ENCODE assay signal across 8 cellular contexts in genomic region chr19:41327499-41328156, GRCh38. TPM values are rescaled to one million over a fixed set of nuclear protein-coding genes. Genes with fewer than 3 reads are reported as not detected.
DNase-seq lines count a peak whose midpoint lies in the region; ATAC-seq lines count a peak whose summit lies in the region.

No MANE protein-coding gene starts in this region.

- ATAC-seq in GM21423 (IDR thresholded peaks at IDR 0.05; ENCODE audit: unreplicated experiment), result peak; percentile 47
- peak; percentile 62 for ATAC-seq in effector memory CD8-positive, alpha-beta T cell (replicated peaks)
- peak; percentile 69 to 75 for ATAC-seq in stimulated activated naive B cell treated with anti-CD40 and anti-IgM and Interleukin-4, amounts not matched to agents 10 μg/mL and 1 μg/mL and 100 μg/mL, for 72 hours (replicated peaks)

- no peaks in the 10 kb centered on the region for H3K27me3 Mint-ChIP-seq in activated CD4-positive, alpha-beta memory T cell treated with anti-CD3 and anti-CD28 coated beads for 36 hours
- H3K27me3 Mint-ChIP-seq in effector memory CD8-positive, alpha-beta T cell, result no peaks in the 10 kb centered on the region
- no peaks in the 10 kb centered on the region for H3K27me3 Mint-ChIP-seq in stimulated activated naive B cell treated with anti-CD40 and anti-IgM and Interleukin-4, amounts not matched to agents 10 μg/mL and 1 μg/mL and 100 μg/mL, for 72 hours

- POLR2A ChIA-PET in activated CD4-positive, alpha-beta memory T cell treated with anti-CD3 and anti-CD28 coated beads for 36 hours (lab: Charles Lee), result interaction anchor here (0.6 to 3.1 kb wide), 11 partner anchors 14 to 221 kb away, joined by 3 to 43 read pairs (median 4); partner anchors contain the start of genes HNRNPUL1 and TGFB1

- peaks cover 56% of the 10 kb centered on the region for H3K4me1 Mint-ChIP-seq in activated CD4-positive, alpha-beta memory T cell treated with anti-CD3 and anti-CD28 coated beads for 36 hours (ENCODE audit: low read depth)
- peaks cover 70 to 71% of the 10 kb centered on the region in 2 donors for H3K4me1 Mint-ChIP-seq in effector memory CD8-positive, alpha-beta T cell (ENCODE audit: low read depth in 2 of 2)
- H3K4me1 Mint-ChIP-seq in stimulated activated naive B cell treated with anti-CD40 and anti-IgM and Interleukin-4, amounts not matched to agents 10 μg/mL and 1 μg/mL and 100 μg/mL, for 72 hours, result peaks cover 68 to 88% of the 10 kb centered on the region in 2 donors

- H3K36me3 Mint-ChIP-seq in activated CD4-positive, alpha-beta memory T cell treated with anti-CD3 and anti-CD28 coated beads for 36 hours, result peaks cover 42% of the 10 kb centered on the region
- H3K36me3 Mint-ChIP-seq in effector memory CD8-positive, alpha-beta T cell (ENCODE audit: insufficient read depth), result peaks cover 100% of the 10 kb centered on the region
- H3K36me3 Mint-ChIP-seq in stimulated activated naive B cell treated with anti-CD40 and anti-IgM and Interleukin-4, amounts not matched to agents 10 μg/mL and 1 μg/mL and 100 μg/mL, for 72 hours, result peaks cover 45 to 74% of the 10 kb centered on the region in 2 donors

- intact Hi-C loops in activated CD4-positive, alpha-beta memory T cell treated with anti-CD3 and anti-CD28 coated beads for 36 hours (cut with micrococcal nuclease), result loop anchor here (1.0 kb wide), 3 partner anchors 17 to 64 kb away; partner anchors contain the start of gene CCDC97

- CTCF ChIA-PET in activated CD4-positive, alpha-beta memory T cell treated with anti-CD3 and anti-CD28 coated beads for 36 hours (lab: Charles Lee), result interaction anchor here (0.6 to 3.6 kb wide), 7 partner anchors 19 to 509 kb away, joined by 3 to 24 read pairs (median 3); partner anchors contain the start of genes HNRNPUL1 and TGFB1

- no peaks in the 10 kb centered on the region for H3K9me3 Mint-ChIP-seq in activated CD4-positive, alpha-beta memory T cell treated with anti-CD3 and anti-CD28 coated beads for 36 hours
- H3K9me3 Mint-ChIP-seq in effector memory CD8-positive, alpha-beta T cell, result no peaks in the 10 kb centered on the region
- no peaks in the 10 kb centered on the region for H3K9me3 Mint-ChIP-seq in stimulated activated naive B cell treated with anti-CD40 and anti-IgM and Interleukin-4, amounts not matched to agents 10 μg/mL and 1 μg/mL and 100 μg/mL, for 72 hours

- H3K27ac Mint-ChIP-seq in activated CD4-positive, alpha-beta memory T cell treated with anti-CD3 and anti-CD28 coated beads for 36 hours, result peak overlapping the region; percentile 96
- peak overlapping the region; percentile 97 to 98 for H3K27ac Mint-ChIP-seq in effector memory CD8-positive, alpha-beta T cell
- peak overlapping the region; percentile 96 for H3K27ac Mint-ChIP-seq in stimulated activated naive B cell treated with anti-CD40 and anti-IgM and Interleukin-4, amounts not matched to agents 10 μg/mL and 1 μg/mL and 100 μg/mL, for 72 hours

- peak overlapping the region; percentile 80 for H3K4me3 Mint-ChIP-seq in activated CD4-positive, alpha-beta memory T cell treated with anti-CD3 and anti-CD28 coated beads for 36 hours
- peak overlapping the region; percentile 77 to 78 for H3K4me3 Mint-ChIP-seq in effector memory CD8-positive, alpha-beta T cell
- peak overlapping the region; percentile 79 to 81 for H3K4me3 Mint-ChIP-seq in stimulated activated naive B cell treated with anti-CD40 and anti-IgM and Interleukin-4, amounts not matched to agents 10 μg/mL and 1 μg/mL and 100 μg/mL, for 72 hours

- DNase-seq in DMS53 treated with DMSO at 0.1 percent for 48 hours (lab: John Stamatoyannopoulos, UW; ENCODE audit: unreplicated experiment) (peak; percentile 47), Kasumi-1 (lab: John Stamatoyannopoulos, UW) (peak; percentile 66 to 82), myocyte (ENCODE audit: low read depth) (peak; percentile 64), GOT3 (lab: John Stamatoyannopoulos, UW) (no peak)
- DNase-seq in activated CD4-positive, alpha-beta memory T cell treated with anti-CD3 and anti-CD28 coated beads for 36 hours, result peak; percentile 93
- peak; percentile 92 to 94 (median 94) for DNase-seq in effector memory CD8-positive, alpha-beta T cell
- peak; percentile 80 for DNase-seq in stimulated activated naive B cell treated with anti-CD40 and anti-IgM and Interleukin-4, amounts not matched to agents 10 μg/mL and 1 μg/mL and 100 μg/mL, for 72 hours

RNA-seq across cellular contexts. Expression of gene CCDC97, which starts 17.7 kb away (rescaled TPM):
- total RNA-seq in activated CD4-positive, alpha-beta memory T cell treated with anti-CD3 and anti-CD28 coated beads for 36 hours, result 10 to 100 TPM; 20.5 to 23.4 TPM
- total RNA-seq in myocyte, result 16.0 and 17.4 TPM in 2 replicates
- polyA plus RNA-seq in myocyte (2012), result 19.4 TPM

RNA-seq across cellular contexts. Expression of gene TGFB1, which starts 26.1 kb away (rescaled TPM):
- 100 to 1,000 TPM; 108 to 110 TPM for total RNA-seq in activated CD4-positive, alpha-beta memory T cell treated with anti-CD3 and anti-CD28 coated beads for 36 hours
- 12.3 and 17.1 TPM in 2 replicates for total RNA-seq in myocyte
- 84.2 TPM for polyA plus RNA-seq in myocyte (2012)

RNA-seq across cellular contexts. Expression of gene B9D2, which starts 36.3 kb away (rescaled TPM):
- total RNA-seq in activated CD4-positive, alpha-beta memory T cell treated with anti-CD3 and anti-CD28 coated beads for 36 hours, result 1 to 10 TPM; 4.7 to 5.1 TPM
- 3.5 and 5.0 TPM in 2 replicates for total RNA-seq in myocyte
- 6.6 TPM for polyA plus RNA-seq in myocyte (2012)

RNA-seq across cellular contexts. Expression of gene TMEM91, which starts 48.7 kb away (rescaled TPM):
- 1 to 10 TPM; 4.5 to 4.6 TPM for total RNA-seq in activated CD4-positive, alpha-beta memory T cell treated with anti-CD3 and anti-CD28 coated beads for 36 hours
- total RNA-seq in myocyte, result 0.59 and 1.7 TPM in 2 replicates
- 5.8 TPM for polyA plus RNA-seq in myocyte (2012)
